In genomic region chr5:55993628-55994501, GRCh38 we compare ENCODE assay signal across 8 cellular contexts. TPM values are rescaled to one million over a fixed set of nuclear protein-coding genes. Genes with fewer than 3 reads are reported as not detected.
DNase-seq lines count a peak whose midpoint lies in the region; ATAC-seq and TF ChIP-seq lines count a peak whose summit lies in the region.

No MANE protein-coding gene starts in this region.

- H3K4me1 ChIP-seq in GM23338 (ENCODE audit: insufficient read depth) (peaks cover 23% of the 10 kb centered on the region), RWPE2 (ENCODE audit: insufficient read depth, poor library complexity, severe bottlenecking) (peaks cover 29% of the 10 kb centered on the region)

- intact Hi-C loops in posterior cingulate gyrus (cut with DNase I): loop anchor here (5.0 kb wide), 1 partner anchor 57 kb away; no protein-coding TSS in a partner anchor

- H3K4me1 Mint-ChIP-seq in GM23338: peaks cover 26% of the 10 kb centered on the region; the same call in 2 of the 3 replicates
- H3K4me1 Mint-ChIP-seq in osteocyte (ENCODE audit: unreplicated experiment): peaks cover 69% of the 10 kb centered on the region

- H3K27ac ChIP-seq in GM23338 (ENCODE audit: low read depth) (peak overlapping the region; percentile 86), RWPE2 (ENCODE audit: poor library complexity, severe bottlenecking) (peak overlapping the region; percentile 76)

- no peaks in the 10 kb centered on the region for H3K9me3 Mint-ChIP-seq in GM23338
- peaks cover 3% of the 10 kb centered on the region for H3K9me3 Mint-ChIP-seq in osteocyte (ENCODE audit: unreplicated experiment)

- H3F3A ChIP-seq in GM23338 (replicated peaks; ENCODE audit: low read depth): no peaks in the 10 kb centered on the region

- ATAC-seq in GM23338: no peak
- no peak for ATAC-seq in RWPE2 (ENCODE audit: low read depth)
- ATAC-seq in GM19455 (IDR thresholded peaks at IDR 0.05; ENCODE audit: unreplicated experiment): no peak

- H3K9me3 ChIP-seq in RWPE2 (ENCODE audit: severe bottlenecking): no peaks in the 10 kb centered on the region

- H3K79me2 ChIP-seq in GM23338 (replicated peaks; ENCODE audit: insufficient read depth): peaks cover 29% of the 10 kb centered on the region

- no peak for TF ChIP-seq POLR2A in erythroblast (IDR thresholded peaks at IDR 0.05; ENCODE audit: low read length)

- H3K36me3 Mint-ChIP-seq in GM23338 (ENCODE audit: low read depth) (no peaks in the 10 kb centered on the region; the same call in 2 of the 3 replicates), osteocyte (ENCODE audit: unreplicated experiment) (peaks cover 6% of the 10 kb centered on the region)

- H3K9me2 ChIP-seq in GM23338 (ENCODE audit: insufficient read depth): no peaks in the 10 kb centered on the region

- no peak for DNase-seq in GM23338 (ENCODE audit: low spot score)
- DNase-seq in RWPE2 (ENCODE audit: low spot score): no peak
- peak; percentile 39 to 67 for DNase-seq in erythroblast (lab: John Stamatoyannopoulos, UW)
- DNase-seq in osteocyte (ENCODE audit: extremely low spot score, unreplicated experiment): no peak
- no peak for DNase-seq in posterior cingulate gyrus
- DNase-seq in NCI-H2107 treated with DMSO at 0.1 percent for 48 hours (lab: John Stamatoyannopoulos, UW; ENCODE audit: unreplicated experiment): no peak
- DNase-seq in stimulated activated CD4-positive, alpha-beta T cell treated with anti-CD3 and anti-CD28 coated beads, Interleukin-4, amount 100 ng/mL, for 1 hour: no peak

- H3K4me3 Mint-ChIP-seq in GM23338 (peak overlapping the region; percentile 94), osteocyte (ENCODE audit: unreplicated experiment) (peak overlapping the region; percentile 95)

- H3K4me3 ChIP-seq in GM23338 (peak overlapping the region; percentile 82), RWPE2 (ENCODE audit: severe bottlenecking) (peak overlapping the region; percentile 87)

- H3K27me3 ChIP-seq in GM23338 (ENCODE audit: insufficient read depth) (no peaks in the 10 kb centered on the region), RWPE2 (ENCODE audit: insufficient read depth, poor library complexity, severe bottlenecking) (no peaks in the 10 kb centered on the region)

- H3K27me3 Mint-ChIP-seq in GM23338 (ENCODE audit: insufficient read depth, low read depth, poor library complexity) (peaks cover 5% of the 10 kb centered on the region), osteocyte (ENCODE audit: unreplicated experiment) (no peaks in the 10 kb centered on the region)

- H3K4me2 ChIP-seq in GM23338: peak overlapping the region; percentile 95

- H3K27ac Mint-ChIP-seq in GM23338 (peak overlapping the region; percentile 97), osteocyte (ENCODE audit: unreplicated experiment) (peak overlapping the region; percentile 99)

- peak overlapping the region; percentile 83 for H2AFZ ChIP-seq in GM23338

- TF ChIP-seq CTCF in GM23338 (conservative IDR thresholded peaks at IDR 0.05; ENCODE audit: low read depth in 2 of 2) (no peak), RWPE2 (IDR thresholded peaks at IDR 0.05; ENCODE audit: poor library complexity, severe bottlenecking) (no peak), osteocyte (IDR thresholded peaks at IDR 0.05) (no peak)

- no peaks in the 10 kb centered on the region for H4K20me1 ChIP-seq in GM23338 (replicated peaks; ENCODE audit: insufficient read depth)

- H3K36me3 ChIP-seq in GM23338 (ENCODE audit: insufficient read depth) (no peaks in the 10 kb centered on the region), RWPE2 (ENCODE audit: low read depth) (no peaks in the 10 kb centered on the region)

TF ChIP-seq in GM23338, 12 proteins besides CTCF, POLR2A, EP300 and RAD21 (continues in another document):
- TF ChIP-seq CREB1 (CRISPR knock-in tag; IDR thresholded peaks at IDR 0.05; ENCODE audit: low read depth) (no peak), EZH2phosphoT487 (IDR thresholded peaks at IDR 0.05; ENCODE audit: unreplicated experiment) (no peak), STAT1 (IDR thresholded peaks at IDR 0.05; ENCODE audit: unreplicated experiment) (no peak), JUNB (IDR thresholded peaks at IDR 0.05; ENCODE audit: unreplicated experiment) (no peak), ETS1 (IDR thresholded peaks at IDR 0.05) (no peak), NANOG (IDR thresholded peaks at IDR 0.05; ENCODE audit: borderline replicate concordance) (no peak), EZH2 (IDR thresholded peaks at IDR 0.05; ENCODE audit: low read depth, unreplicated experiment) (no peak), ZNF114 (CRISPR knock-in tag; IDR thresholded peaks at IDR 0.05) (no peak), ZNF331 (CRISPR knock-in tag; IDR thresholded peaks at IDR 0.05; ENCODE audit: low read depth) (no peak), POLR2AphosphoS5 (IDR thresholded peaks at IDR 0.05; ENCODE audit: low read depth) (no peak), REST (IDR thresholded peaks at IDR 0.05; ENCODE audit: unreplicated experiment) (no peak)

RNA-seq across cellular contexts. Expression of gene IL6ST, which starts 0.9 kb away (rescaled TPM):
- 9.8 and 11.3 TPM in 2 replicates for total RNA-seq in GM23338 (2014; rRNA removed; shearing (Covaris generic))
- polyA plus RNA-seq in GM23338 (2016; fragmentation: Nextera tagmentation; extraction: Ambion mirVana): 5.0 and 6.7 TPM in 2 replicates
- 197 and 211 TPM in 2 replicates for total RNA-seq in osteocyte

Comparison
In these comparisons a context has a peak if more than half of its experiments do, and no peak if none do; other contexts are left out.
1. DNase-seq: peak in erythroblast (2 of 2); none in GM23338 (single experiment), RWPE2 (single experiment), osteocyte (single experiment), posterior cingulate gyrus (0 of 10), NCI-H2107 treated with DMSO at 0.1 percent for 48 hours (single experiment) and stimulated activated CD4-positive, alpha-beta T cell treated with anti-CD3 and anti-CD28 coated beads, Interleukin-4, amount 100 ng/mL, for 1 hour (single experiment).
2. RNA of gene IL6ST, which starts 0.9 kb away (total RNA-seq): 197 to 211 TPM in osteocyte; 9.8 to 11.3 TPM in GM23338; every median in the first group is over 10 times any median in the second.